26 cellular contexts compared by ENCODE assay signal in the genomic region with DNA sequence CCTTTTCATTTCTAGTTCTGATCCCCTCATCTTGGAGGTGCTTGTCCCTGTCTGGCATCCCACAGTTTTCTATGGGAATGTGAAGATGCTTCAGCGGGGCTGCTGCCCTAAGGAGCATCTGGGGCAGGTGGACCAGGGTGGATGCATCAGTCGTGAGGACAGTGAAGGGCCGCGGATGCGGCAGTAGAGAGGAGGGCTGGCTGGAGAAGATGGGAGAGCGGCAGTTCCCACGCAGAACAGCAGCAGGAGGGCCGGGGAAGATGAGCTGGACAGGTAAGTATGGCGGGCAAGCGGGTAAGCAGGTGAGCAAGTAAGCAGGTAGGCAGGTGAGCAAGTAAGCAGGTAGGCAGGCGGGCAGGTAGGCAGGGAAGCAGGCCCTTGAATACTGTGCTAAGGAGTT.
"Had no signal": no experiment of that assay in that cellular context is flagged by ENCODE, and none has a peak within 500 bp of the region (broad histone marks: within the 10 kb centered on the region; RNA-seq: fewer than 3 reads in every experiment).

No MANE protein-coding gene starts in this region.

- H3K27me3 Mint-ChIP-seq: activated CD4-positive, alpha-beta T cell treated with anti-CD3 and anti-CD28 coated beads for 36 hours; activated naive CD8-positive, alpha-beta T cell; activated T-cell treated with anti-CD3 and anti-CD28 coated beads, Interleukin-2, amount 50 U/mL, for 24 hours; activated T-helper 17 cell treated with anti-CD3 and anti-CD28 coated beads, Interleukin-2, amount 50 U/mL, for 72 hours had no signal

- H3K27ac Mint-ChIP-seq: activated B cell treated with CpG ODN at 0.5 μM for 24 hours; activated CD4-positive, alpha-beta T cell treated with anti-CD3 and anti-CD28 coated beads for 36 hours; activated naive CD8-positive, alpha-beta T cell; activated T-cell treated with anti-CD3 and anti-CD28 coated beads, Interleukin-2, amount 50 U/mL, for 24 hours; activated T-helper 17 cell treated with anti-CD3 and anti-CD28 coated beads, Interleukin-2, amount 50 U/mL, for 72 hours; T-helper 1 cell treated with Interleukin-12 subunit alpha and Interleukin-12 subunit beta and Interleukin-4 antibody, amounts not matched to agents 30 μg/mL and 1 μg/mL, for 36 hours had no signal

- H3K4me1 Mint-ChIP-seq: activated B cell treated with CpG ODN at 0.5 μM for 24 hours; activated CD4-positive, alpha-beta T cell treated with anti-CD3 and anti-CD28 coated beads for 36 hours; activated T-helper 17 cell treated with anti-CD3 and anti-CD28 coated beads, Interleukin-2, amount 50 U/mL, for 72 hours had no signal

- FAIRE-seq: frontal cortex, pancreas had no signal

- H3K4me3 Mint-ChIP-seq: activated B cell treated with CpG ODN at 0.5 μM for 24 hours; activated CD4-positive, alpha-beta T cell treated with anti-CD3 and anti-CD28 coated beads for 36 hours; activated naive CD8-positive, alpha-beta T cell; activated T-cell treated with anti-CD3 and anti-CD28 coated beads, Interleukin-2, amount 50 U/mL, for 24 hours; activated T-helper 17 cell treated with anti-CD3 and anti-CD28 coated beads, Interleukin-2, amount 50 U/mL, for 72 hours; T-helper 1 cell treated with Interleukin-12 subunit alpha and Interleukin-12 subunit beta and Interleukin-4 antibody, amounts not matched to agents 30 μg/mL and 1 μg/mL, for 36 hours had no signal

- H3K27ac ChIP-seq: adrenal gland, cardiac muscle cell, pancreas, psoas muscle, right atrium auricular region, spleen had no signal

- H3K36me3 ChIP-seq: adrenal gland, cardiac muscle cell, pancreas, right atrium auricular region, spleen, transverse colon had no signal

- H3K4me1 ChIP-seq: pancreas, spleen had no signal

- H3K4me3 ChIP-seq: adrenal gland, cardiac muscle cell, mucosa of descending colon, pancreas, psoas muscle, right atrium auricular region, spleen, transverse colon had no signal

- H3K27me3 ChIP-seq: adrenal gland, cardiac muscle cell, pancreas, right atrium auricular region, spleen, transverse colon had no signal

- H3K9me3 Mint-ChIP-seq: activated B cell treated with CpG ODN at 0.5 μM for 24 hours; activated T-cell treated with anti-CD3 and anti-CD28 coated beads, Interleukin-2, amount 50 U/mL, for 24 hours; activated T-helper 17 cell treated with anti-CD3 and anti-CD28 coated beads, Interleukin-2, amount 50 U/mL, for 72 hours; T-helper 1 cell treated with Interleukin-12 subunit alpha and Interleukin-12 subunit beta and Interleukin-4 antibody, amounts not matched to agents 30 μg/mL and 1 μg/mL, for 36 hours had no signal

- DNase-seq: activated B cell treated with CpG ODN at 0.5 μM for 24 hours; activated CD4-positive, alpha-beta T cell treated with anti-CD3 and anti-CD28 coated beads for 36 hours; activated CD4-positive, alpha-beta T cell treated with anti-CD3 and anti-CD28 coated beads, Interleukin-2, amount 50 U/mL, for 4 hours; activated CD8-positive, alpha-beta memory T cell treated with anti-CD3 and anti-CD28 coated beads for 24 hours; activated CD8-positive, alpha-beta memory T cell treated with anti-CD3 and anti-CD28 coated beads, Interleukin-2, amount 50 U/mL, for 4 hours; activated naive CD4-positive, alpha-beta T cell; activated T-cell treated with anti-CD3 and anti-CD28 coated beads, Interleukin-2, amount 50 U/mL, for 24 hours; adrenal gland; hypothalamus; left colon; mesenchymal stem cell; mucosa of descending colon; pancreas; psoas muscle; spleen; stimulated activated CD4-positive, alpha-beta T cell treated with anti-CD3 and anti-CD28 coated beads, Interleukin-4, amount 100 ng/mL, for 1 hour; stimulated activated naive CD8-positive, alpha-beta T cell treated with anti-CD3 and anti-CD28 coated beads, Interleukin-15, Interleukin-2, amounts not matched to agents 100 U/mL and 50 U/mL, for 24 hours; substantia nigra; T1000; transverse colon had no signal

- ATAC-seq: activated CD4-positive, alpha-beta T cell treated with anti-CD3 and anti-CD28 coated beads for 36 hours; activated T-helper 17 cell treated with anti-CD3 and anti-CD28 coated beads, Interleukin-2, amount 50 U/mL, for 72 hours; left colon; mucosa of descending colon; pancreas; psoas muscle; stimulated activated naive CD8-positive, alpha-beta T cell treated with anti-CD3 and anti-CD28 coated beads, Interleukin-15, Interleukin-2, amounts not matched to agents 100 U/mL and 50 U/mL, for 24 hours had no signal

- H3K9me3 ChIP-seq: adrenal gland, mucosa of descending colon, pancreas, psoas muscle, right atrium auricular region, spleen, transverse colon had no signal

- H3K36me3 Mint-ChIP-seq: activated naive CD8-positive, alpha-beta T cell had no signal
